In genomic region chr3:64179249-64179648, GRCh38 we compare ENCODE assay signal across 24 cellular contexts. TPM values are rescaled to one million over a fixed set of nuclear protein-coding genes. Genes with fewer than 3 reads are reported as not detected.
A peak's percentile ranks its signal among the peaks of the same experiment; 100 is the strongest.
DNase-seq lines count a peak whose midpoint lies in the region; ATAC-seq, FAIRE-seq and TF ChIP-seq lines count a peak whose summit lies in the region.
"Had no signal": no experiment of that assay in that cellular context is flagged by ENCODE, and none has a peak within 500 bp of the region (broad histone marks: within the 10 kb centered on the region; RNA-seq: fewer than 3 reads in every experiment).

No MANE protein-coding gene starts in this region.

- TF ChIP-seq RAD21 in IMR-90 (IDR thresholded peaks at IDR 0.05; ENCODE audit: low read length) (no peak), H1 (IDR thresholded peaks at IDR 0.05 in 1 of 2, conservative IDR thresholded peaks at IDR 0.05 in 1 of 2; ENCODE audit: low read depth in 2 of 2, low read length in 2 of 2) (peak; percentile 20 to 32; a peak in 3 of 4 replicates), liver (IDR thresholded peaks at IDR 0.05) (peak in 1 of 2 donors; percentile 30)

- H3K4me3 ChIP-seq in IMR-90 (ENCODE audit: insufficient read depth, low read depth, low read length), result no peak overlapping the region
- no peak overlapping the region for H3K4me3 ChIP-seq in H1 (ENCODE audit: extremely low read depth in 1 of 4, insufficient read depth in 2 of 4, low read depth in 3 of 4, low read length in 4 of 4)
- H3K4me3 ChIP-seq in liver (ENCODE audit: low read depth in 1 of 3, low read length in 3 of 3), result no peak overlapping the region
- H3K4me3 ChIP-seq: GM23248, right lobe of liver, tibial nerve had no signal

- H3K27me3 ChIP-seq in IMR-90 (ENCODE audit: control insufficient read depth, insufficient read depth, low read length) (no peaks in the 10 kb centered on the region), H1 (replicated peaks in 1 of 4; ENCODE audit: control insufficient read depth in 3 of 4, extremely low read depth in 1 of 4, insufficient read depth in 3 of 4, low read length in 3 of 4) (no peaks in the 10 kb centered on the region), liver (ENCODE audit: control insufficient read depth in 4 of 4, insufficient read depth in 4 of 4, low read length in 3 of 4) (peaks cover 0 to 2% (median 0%) of the 10 kb centered on the region in 4 donors)
- H3K27me3 ChIP-seq: right lobe of liver, tibial nerve had no signal

- CTCF ChIA-PET in IMR-90 (lab: Yijun Ruan, JAX) (no interaction called here), H1 (lab: Charles Lee; ENCODE audit: partially characterized antibody) (interaction anchor here (0.7 to 3.5 kb wide), 7 partner anchors 9 to 305 kb away, joined by 3 to 8 read pairs (median 3); no protein-coding TSS in a partner anchor)

- no peak overlapping the region for H2BK12ac ChIP-seq in H1 (ENCODE audit: low read depth, low read length)

- BruUV-seq in IMR-90 (replicated peaks; lab: Mats Ljungman, UMichigan), result no TSS peak

- dilution Hi-C loops in IMR-90 (cut with HindIII; ENCODE audit: low sequenced_read_pairs, unreplicated experiment), result no loop called here

- H3K79me1 ChIP-seq in IMR-90 (ENCODE audit: low read depth in 1 of 2, low read length in 2 of 2), result peaks cover 36 to 61% of the 10 kb centered on the region in 2 experiments
- H3K79me1 ChIP-seq in H1 (ENCODE audit: low read depth, low read length), result no peaks in the 10 kb centered on the region

- TF ChIP-seq EP300 in H1 (IDR thresholded peaks at IDR 0.05; ENCODE audit: borderline replicate concordance in 1 of 2, low read depth in 2 of 2, low read length in 2 of 2), result no peak

- peak overlapping the region; percentile 58 for H3K4ac ChIP-seq in IMR-90 (ENCODE audit: low read depth, low read length)
- H3K4ac ChIP-seq in H1 (replicated peaks; ENCODE audit: insufficient read length, low read depth, low read length), result no peak overlapping the region

- H2BK15ac ChIP-seq in IMR-90 (ENCODE audit: low read depth, low read length) (peak overlapping the region; percentile 38; the same call in 1 of the 3 replicates), H1 (ENCODE audit: low read length) (no peak overlapping the region)

- no peak overlapping the region; the same call in 1 of the 2 replicates for H3K23ac ChIP-seq in IMR-90 (ENCODE audit: low read depth, low read length)
- H3K23ac ChIP-seq in H1 (ENCODE audit: insufficient read length), result no peak overlapping the region

- H2AK5ac ChIP-seq in IMR-90 (ENCODE audit: low read depth, low read length) (peak overlapping the region; percentile 63), H1 (ENCODE audit: low read depth, low read length) (no peak overlapping the region)

- H3K23me2 ChIP-seq in H1 (ENCODE audit: low read depth, low read length), result no peaks in the 10 kb centered on the region

- H3K9ac ChIP-seq in IMR-90 (ENCODE audit: low read depth, low read length), result no peak overlapping the region; the same call in 1 of the 2 replicates
- H3K9ac ChIP-seq in H1 (replicated peaks in 1 of 4; ENCODE audit: extremely low read depth in 1 of 4, low read depth in 3 of 4, low read length in 3 of 4), result no peak overlapping the region
- H3K9ac ChIP-seq in liver (ENCODE audit: low read depth in 1 of 2, low read length in 2 of 2), result no peak overlapping the region
- H3K9ac ChIP-seq: GM23248 had no signal

- H2AK9ac ChIP-seq in IMR-90 (replicated peaks; ENCODE audit: low read depth, low read length, poor library complexity), result no peak overlapping the region

- H3K27ac ChIP-seq in IMR-90 (ENCODE audit: insufficient read depth, low read length) (peak overlapping the region; percentile 55; the same call in 1 of the 2 replicates), H1 (ENCODE audit: low read depth, low read length) (no peak overlapping the region), liver (ENCODE audit: low read depth in 1 of 2, low read length in 2 of 2) (no peak overlapping the region)
- H3K27ac ChIP-seq: GM23248, right lobe of liver, tibial nerve had no signal

- H3K14ac ChIP-seq in IMR-90 (replicated peaks; ENCODE audit: low read depth, low read length) (peak overlapping the region; percentile 62; the same call in 1 of the 2 replicates), H1 (ENCODE audit: insufficient read length) (no peak overlapping the region)

- 0 out of 4 replicates have a peak overlapping the region, but pooled peaks of 1 of the 2 experiments have one; percentile 2 for H4K8ac ChIP-seq in IMR-90 (ENCODE audit: low read depth in 2 of 2, low read length in 2 of 2)
- H4K8ac ChIP-seq in H1 (ENCODE audit: extremely low read depth, insufficient read depth, low read length), result no peak overlapping the region

- peak overlapping the region; percentile 78 for H2BK5ac ChIP-seq in IMR-90 (ENCODE audit: low read depth, low read length, poor library complexity, severe bottlenecking)
- no peak overlapping the region for H2BK5ac ChIP-seq in H1 (ENCODE audit: low read depth, low read length)

- whole genome bisulfite sequencing in IMR-90 (ENCODE audit: extremely low coverage in 2 of 2, insufficient read length in 1 of 2), 2 experiments, result 100% methylated on average over 1 of the region's 4 CpGs; no CpG with 5 or more reads in 1 of the 2 experiments
- WGBS in H1 (ENCODE audit: extremely low coverage in 1 of 2, insufficient coverage in 1 of 2, insufficient read length in 1 of 2, insufficient replicate concordance in 2 of 2, low coverage in 1 of 2, low lambda C conversion rate in 2 of 2, missing lambda C conversion rate in 1 of 2), 2 experiments, result 85% methylated on average over 4 of the region's 4 CpGs; no CpG with 5 or more reads in 1 of the 2 experiments
- WGBS in liver, result 92% methylated on average over 4 of the region's 4 CpGs

- TF ChIP-seq POLR2A in IMR-90 (IDR thresholded peaks at IDR 0.05; ENCODE audit: low read depth, low read length), result no peak
- no peak for TF ChIP-seq POLR2A in H1 (IDR thresholded peaks at IDR 0.05; ENCODE audit: control extremely low read depth in 1 of 2, low read depth in 2 of 2, low read length in 2 of 2)

- H2BK20ac ChIP-seq in IMR-90 (ENCODE audit: low read depth, low read length) (peak overlapping the region; percentile 44; the same call in 1 of the 2 replicates), H1 (ENCODE audit: low read length) (no peak overlapping the region)

- H2AFZ ChIP-seq in IMR-90 (replicated peaks; ENCODE audit: low read length, poor library complexity) (no peak overlapping the region), H1 (ENCODE audit: low read length) (no peak overlapping the region)
- H2AFZ ChIP-seq: GM23248 had no signal

- TF ChIP-seq CTCF in D721Med (IDR thresholded peaks at IDR 0.05; ENCODE audit: insufficient read depth, missing control alignments) (peak; percentile 19), IMR-90 (conservative IDR thresholded peaks at IDR 0.05; ENCODE audit: low read depth, low read length) (no peak), H1 (IDR thresholded peaks at IDR 0.05; ENCODE audit: control extremely low read depth in 1 of 3, insufficient read depth in 1 of 3, low read depth in 1 of 3, low read length in 3 of 3) (no peak), liver (IDR thresholded peaks at IDR 0.05; ENCODE audit: low read depth, low read length, missing input control) (peak; percentile 4)

- H2BK120ac ChIP-seq in IMR-90 (ENCODE audit: low read depth, low read length), result 0 out of 2 replicates have a peak overlapping the region, but pooled peaks have one; percentile 32
- no peak overlapping the region for H2BK120ac ChIP-seq in H1 (replicated peaks; ENCODE audit: low read depth, low read length)

- no peak for FAIRE-seq in D721Med (lab: Jason Lieb, UNC)
- FAIRE-seq in H1 (lab: Jason Lieb, UNC), result no peak
- FAIRE-seq: bronchial epithelial cell, G401.6, RCC 7860 had no signal

- H4K5ac ChIP-seq in IMR-90 (ENCODE audit: low read depth, low read length) (no peak overlapping the region; the same call in 1 of the 2 replicates), H1 (ENCODE audit: insufficient read length, low read depth, low read length) (no peak overlapping the region)

- H4K91ac ChIP-seq in IMR-90 (ENCODE audit: insufficient read depth, low read depth, low read length), result peak overlapping the region; percentile 10; the same call in 1 of the 2 replicates
- H4K91ac ChIP-seq in H1 (replicated peaks; ENCODE audit: insufficient read length, low read length), result no peak overlapping the region

- intact Hi-C loops in IMR-90 (cut with micrococcal nuclease), result loop anchor here (5.0 kb wide), 1 partner anchor 43 kb away; no protein-coding TSS in a partner anchor

- ATAC-seq in IMR-90 (ENCODE audit: low read depth), result no peak
- ATAC-seq: left ventricle myocardium superior; stimulated activated naive CD8-positive, alpha-beta T cell treated with anti-CD3 and anti-CD28 coated beads, Interleukin-15, amount 100 ng/mL, for 72 hours had no signal

- H3K56ac ChIP-seq in IMR-90 (ENCODE audit: extremely low read depth, insufficient read depth, low read length), result peak overlapping the region; percentile 24
- H3K56ac ChIP-seq in H1 (replicated peaks; ENCODE audit: insufficient read length, low read depth, low read length), result no peak overlapping the region

- H4K20me1 ChIP-seq in IMR-90 (ENCODE audit: insufficient read depth, low read length) (peaks cover 3% of the 10 kb centered on the region; the same call in 1 of the 2 replicates), H1 (replicated peaks in 1 of 2; ENCODE audit: control insufficient read depth in 1 of 2, insufficient read depth in 2 of 2, low read length in 2 of 2) (no peaks in the 10 kb centered on the region)

- POLR2A ChIA-PET in IMR-90 (lab: Charles Lee; ENCODE audit: unreplicated experiment) (no interaction called here), H1 (lab: Charles Lee; ENCODE audit: partially characterized antibody) (no interaction called here)

- H3K9me1 ChIP-seq in IMR-90 (ENCODE audit: insufficient read depth, low read length), result peaks cover 14% of the 10 kb centered on the region

- no peaks in the 10 kb centered on the region for H3K79me2 ChIP-seq in H1 (ENCODE audit: control insufficient read depth in 1 of 2, insufficient read depth in 2 of 2, low read length in 2 of 2)

- peaks cover 5% of the 10 kb centered on the region; the same call in 1 of the 2 replicates for H3K36me3 ChIP-seq in IMR-90 (ENCODE audit: control insufficient read depth, insufficient read depth, low read length)
- no peaks in the 10 kb centered on the region for H3K36me3 ChIP-seq in H1 (ENCODE audit: control insufficient read depth in 2 of 4, insufficient read depth in 4 of 4, low read length in 3 of 4)
- H3K36me3 ChIP-seq in liver (ENCODE audit: control insufficient read depth in 4 of 4, insufficient read depth in 3 of 4, low read depth in 1 of 4, low read length in 3 of 4), result no peaks in the 10 kb centered on the region
- H3K36me3 ChIP-seq: right lobe of liver, tibial nerve had no signal

- no peak for DNase-seq in D721Med (ENCODE audit: insufficient read length, low spot score)
- DNase-seq in IMR-90, result no peak
- no peak for DNase-seq in H1 (ENCODE audit: low read depth in 1 of 2, low spot score in 2 of 2)
- DNase-seq in anterior cingulate cortex (lab: John Stamatoyannopoulos, UW), result no peak
- DNase-seq in NK-92 (lab: John Stamatoyannopoulos, UW; ENCODE audit: unreplicated experiment), result no peak
- DNase-seq in SW480 (ENCODE audit: low spot score), result no peak
- DNase-seq: activated CD4-positive, alpha-beta T cell treated with anti-CD3 and anti-CD28 coated beads, Interleukin-2, amount 50 U/mL, for 1 hour; activated naive CD4-positive, alpha-beta T cell treated with anti-CD3 and anti-CD28 coated beads, Interleukin-2, amount 50 U/mL, for 16 hours; amygdala; head of caudate nucleus; KBM-7; left ventricle myocardium superior; MM.1S; NCI-H524; NK-92 treated with Interleukin-12 subunit alpha and Interleukin-12 subunit beta, amount 100 ng/mL, for 24 hours; right lobe of liver; stimulated activated naive CD8-positive, alpha-beta T cell treated with anti-CD3 and anti-CD28 coated beads, Interleukin-15, amount 100 ng/mL, for 72 hours; T-helper 9 cell had no signal

- H3K9me3 ChIP-seq in IMR-90 (ENCODE audit: control insufficient read depth, insufficient read depth, low read length), result no peaks in the 10 kb centered on the region
- H3K9me3 ChIP-seq in H1 (ENCODE audit: insufficient read depth in 2 of 2, low read depth in 1 of 2, low read length in 1 of 2), result no peaks in the 10 kb centered on the region
- H3K9me3 ChIP-seq in liver (ENCODE audit: control insufficient read depth in 4 of 4, low read length in 3 of 4), result no peaks in the 10 kb centered on the region
- H3K9me3 ChIP-seq: tibial nerve had no signal

- H3K4me1 ChIP-seq in IMR-90 (ENCODE audit: control insufficient read depth, insufficient read depth, low read length) (peaks cover 16% of the 10 kb centered on the region), H1 (replicated peaks in 1 of 4; ENCODE audit: control insufficient read depth in 3 of 4, insufficient read depth in 4 of 4, low read length in 3 of 4) (no peaks in the 10 kb centered on the region), liver (ENCODE audit: control insufficient read depth in 4 of 4, insufficient read depth in 4 of 4, low read length in 3 of 4) (peaks cover 0 to 5% (median 3%) of the 10 kb centered on the region in 4 donors)

- in situ Hi-C loops in IMR-90 (cut with MboI; ENCODE audit: low sequenced_read_pairs), result no loop called here

- H3K4me2 ChIP-seq in IMR-90 (ENCODE audit: low read depth, low read length) (no peak overlapping the region; the same call in 1 of the 2 replicates), H1 (ENCODE audit: insufficient read depth in 1 of 2, low read depth in 2 of 2, low read length in 2 of 2) (no peak overlapping the region)

- H3K18ac ChIP-seq in IMR-90 (ENCODE audit: low read depth, low read length) (peak overlapping the region; percentile 74), H1 (ENCODE audit: extremely low read depth, low read length) (no peak overlapping the region)

RNA-seq across cellular contexts. Expression of gene PRICKLE2, which starts 46.0 kb away (rescaled TPM):
- total RNA-seq in IMR-90 (2012; rRNA removed), result 14.2 and 16.7 TPM in 2 replicates
- 4.1 TPM in 2 replicates for polyA plus RNA-seq in IMR-90 (2012; rRNA removed)
- polyA plus RNA-seq in IMR-90 (2012; cell fraction: cytosol; rRNA removed), result 2.0 and 2.4 TPM in 2 replicates
- polyA plus RNA-seq in IMR-90 (2012; cell fraction: nucleus; rRNA removed; ENCODE audit: low replicate concordance), result 12.8 and 23.0 TPM in 2 replicates
- total RNA-seq in H1 (2021; fragmentation: NEBNext Ultra II Directional; extraction: Animal tissue kit (Norgen Biotek cat#: 25700)), result 8.0 and 8.9 TPM in 2 replicates
- polyA plus RNA-seq in H1 (2011; rRNA removed), result 2.9 and 3.7 TPM in 2 replicates
- 2.8 TPM for polyA plus RNA-seq in H1 (2011; cell fraction: cytosol; rRNA removed)
- 5.6 TPM for polyA plus RNA-seq in H1 (2011; cell fraction: nucleus; rRNA removed)
- polyA plus RNA-seq in H1 (2012, experiment 1 of 2), result 2.4 to 2.9 TPM (median 2.7 TPM) in 4 replicates
- 0.22 TPM for polyA plus RNA-seq in H1 (2012, experiment 2 of 2)
- polyA plus RNA-seq in H1 (2013, experiment 1 of 2), result 1.6 TPM
- 1.8 TPM for polyA plus RNA-seq in H1 (2013, experiment 2 of 2)
- 11.8 and 13.0 TPM in 2 replicates for polyA minus RNA-seq in H1 (2011; rRNA and poly(A)+ RNA removed)
- 6.1 TPM for polyA minus RNA-seq in H1 (2011; cell fraction: cytosol; rRNA and poly(A)+ RNA removed)
- polyA minus RNA-seq in H1 (2011; cell fraction: nucleus; rRNA and poly(A)+ RNA removed), result 17.2 TPM
- 1 to 10 TPM; 5.4 to 8.0 TPM for total RNA-seq in liver
- polyA plus RNA-seq in liver, result under 1 TPM; 0.89 to 0.97 TPM

Comparison
In these comparisons a context has a peak if more than half of its experiments do, and no peak if none do; other contexts are left out.
1. CTCF ChIP-seq: peak in D721Med (single experiment) and liver (single experiment); none in IMR-90 (single experiment) and H1 (0 of 3).